Comparison of ENCODE assay signal across 27 cellular contexts in genomic region chr11:36748856-36749255, GRCh38.
"Had no signal": no experiment of that assay in that cellular context is flagged by ENCODE, and none has a peak within 500 bp of the region (broad histone marks: within the 10 kb centered on the region; RNA-seq: fewer than 3 reads in every experiment).

No MANE protein-coding gene starts in this region.

- ATAC-seq: activated CD8-positive, alpha-beta memory T cell treated with anti-CD3 and anti-CD28 coated beads, Interleukin-2, amount 10 ng/mL, durations not matched to agents 7 days and 5 days; activated naive CD4-positive, alpha-beta T cell treated with anti-CD3 and anti-CD28 coated beads, Interleukin-2, amount 50 U/mL, for 72 hours; activated naive CD8-positive, alpha-beta T cell treated with anti-CD3 and anti-CD28 coated beads, Interleukin-2, amount 50 U/mL, for 24 hours; body of pancreas; Panc1; T-helper 17 cell had no signal

- DNase-seq: activated B cell treated with CpG ODN at 0.5 μM for 24 hours; activated CD4-positive, alpha-beta T cell treated with anti-CD3 and anti-CD28 coated beads for 1 hour; activated CD4-positive, alpha-beta T cell treated with anti-CD3 and anti-CD28 coated beads, Interleukin-2, amount 10 ng/mL, durations not matched to agents 24 days and 14 days; activated CD4-positive, alpha-beta T cell treated with anti-CD3 and anti-CD28 coated beads, Interleukin-2, amount 50 U/mL, for 48 hours; activated CD8-positive, alpha-beta memory T cell treated with anti-CD3 and anti-CD28 coated beads, Interleukin-2, amount 10 ng/mL, durations not matched to agents 7 days and 5 days; activated effector memory CD4-positive, alpha-beta T cell treated with Interleukin-2 at 50 U/mL for 16 hours; activated naive CD4-positive, alpha-beta T cell; activated naive CD8-positive, alpha-beta T cell treated with anti-CD3 and anti-CD28 coated beads, Interleukin-2, amount 50 U/mL, for 24 hours; activated T-cell treated with anti-CD3 and anti-CD28 coated beads, Interleukin-2, amount 50 U/mL, for 24 hours; amniotic stem cell; body of pancreas; central memory CD4-positive, alpha-beta T cell; KBM-7; NCI-H1048; NCI-H1930; NCI-H2171; NCI-H2227 treated with DMSO at 0.1 percent for 48 hours; NCI-H446 treated with DMSO at 0.1 percent for 48 hours; NCI-H524 treated with DMSO at 0.1 percent for 48 hours; NCI-H748 treated with DMSO at 0.1 percent for 48 hours; OCI-M1; Right ventricle myocardium superior; SJCRH30; T-helper 17 cell; T-helper 9 cell had no signal
